Comparison of ENCODE assay signal across 18 cellular contexts in genomic region chr2:213237251-213237650, GRCh38. TPM values are rescaled to one million over a fixed set of nuclear protein-coding genes. Genes with fewer than 3 reads are reported as not detected.
DNase-seq lines count a peak whose midpoint lies in the region; ATAC-seq and TF ChIP-seq lines count a peak whose summit lies in the region.
"Had no signal": no experiment of that assay in that cellular context is flagged by ENCODE, and none has a peak within 500 bp of the region (broad histone marks: within the 10 kb centered on the region; RNA-seq: fewer than 3 reads in every experiment).

No MANE protein-coding gene starts in this region.

- H3K79me2 ChIP-seq in DOHH2 (ENCODE audit: control insufficient read depth, low read length) (peaks cover 9% of the 10 kb centered on the region), GM23248 (ENCODE audit: insufficient read depth) (no peaks in the 10 kb centered on the region), neural progenitor cell (ENCODE audit: low read depth) (no peaks in the 10 kb centered on the region)

- H3K9me2 ChIP-seq in DOHH2 (replicated peaks; ENCODE audit: control insufficient read depth, low read length) (no peaks in the 10 kb centered on the region), GM23248 (ENCODE audit: insufficient read depth) (no peaks in the 10 kb centered on the region)

- no peaks in the 10 kb centered on the region; the same call in 1 of the 2 replicates for H3K36me3 ChIP-seq in DOHH2 (ENCODE audit: control insufficient read depth, low read length)
- H3K36me3 ChIP-seq in GM23248 (ENCODE audit: low read depth), result no peaks in the 10 kb centered on the region
- H3K36me3 ChIP-seq in neural progenitor cell, result no peaks in the 10 kb centered on the region
- H3K36me3 ChIP-seq: tibial nerve had no signal

- no peak for DNase-seq in GM23248
- DNase-seq in activated CD8-positive, alpha-beta T cell treated with anti-CD3 and anti-CD28 coated beads, Interleukin-2, amount 10 ng/mL, durations not matched to agents 7 days and 5 days, result no peak
- DNase-seq in neural progenitor cell (ENCODE audit: low spot score), result no peak
- DNase-seq in kidney tubule cell (ENCODE audit: low spot score), result no peak
- DNase-seq in NCI-H2227 (lab: John Stamatoyannopoulos, UW; ENCODE audit: unreplicated experiment), result no peak
- no peak for DNase-seq in NK-92 treated with Interleukin-12 subunit alpha and Interleukin-12 subunit beta, amount 100 ng/mL, for 24 hours (lab: John Stamatoyannopoulos, UW)
- DNase-seq: activated CD4-positive, alpha-beta T cell treated with anti-CD3 and anti-CD28 coated beads for 1 hour; aorta; Kasumi-1; left colon; NCI-H1694; NCI-H526 treated with DMSO at 0.1 percent for 48 hours; T-helper 1 cell had no signal

- H4K20me1 ChIP-seq in DOHH2 (ENCODE audit: control insufficient read depth, insufficient read depth, low read depth, low read length), result no peaks in the 10 kb centered on the region
- H4K20me1 ChIP-seq in GM23248 (ENCODE audit: insufficient read depth), result no peaks in the 10 kb centered on the region
- no peaks in the 10 kb centered on the region for H4K20me1 ChIP-seq in neural progenitor cell (ENCODE audit: low read depth)

- H3K4me2 ChIP-seq in DOHH2 (ENCODE audit: low read length), result peak overlapping the region; percentile 83
- H3K4me2 ChIP-seq in GM23248 (ENCODE audit: unreplicated experiment), result peak overlapping the region; percentile 86
- no peak overlapping the region for H3K4me2 ChIP-seq in neural progenitor cell

- CTCF ChIA-PET in activated CD8-positive, alpha-beta T cell treated with anti-CD3 and anti-CD28 coated beads, Interleukin-2, amount 10 ng/mL, durations not matched to agents 7 days and 5 days (lab: Charles Lee), result interaction anchor here (0.9 kb wide), 1 partner anchor 18 kb away, joined by 3 read pairs; no protein-coding TSS in a partner anchor

- H3K27me3 Mint-ChIP-seq in activated CD8-positive, alpha-beta T cell treated with anti-CD3 and anti-CD28 coated beads, Interleukin-2, amount 10 ng/mL, durations not matched to agents 7 days and 5 days (ENCODE audit: low read depth), result peaks cover 3% of the 10 kb centered on the region
- no peaks in the 10 kb centered on the region for H3K27me3 Mint-ChIP-seq in neural progenitor cell (ENCODE audit: insufficient read depth, low read depth)
- H3K27me3 Mint-ChIP-seq: dendritic cell treated with granulocyte-macrophage colony-stimulating factor and Interleukin-4, amounts not matched to agents 40 ng/mL and 50 ng/mL, for 4 days had no signal

- 3 to 4% methylated on average over 1 of the region's 1 CpG for WGBS in GM23248 (ENCODE audit: low coverage in 1 of 2, low lambda C conversion rate in 2 of 2, missing lambda C conversion rate in 2 of 2), 2 experiments

- H3K27ac Mint-ChIP-seq in activated CD8-positive, alpha-beta T cell treated with anti-CD3 and anti-CD28 coated beads, Interleukin-2, amount 10 ng/mL, durations not matched to agents 7 days and 5 days, result no peak overlapping the region
- H3K27ac Mint-ChIP-seq in neural progenitor cell, result peak overlapping the region; percentile 59
- H3K27ac Mint-ChIP-seq: dendritic cell treated with granulocyte-macrophage colony-stimulating factor and Interleukin-4, amounts not matched to agents 40 ng/mL and 50 ng/mL, for 4 days; nephron had no signal

- H3K4me1 ChIP-seq in DOHH2 (ENCODE audit: control insufficient read depth, low read length) (peaks cover 97% of the 10 kb centered on the region), GM23248 (ENCODE audit: insufficient read depth) (peaks cover 41% of the 10 kb centered on the region), neural progenitor cell (peaks cover 62% of the 10 kb centered on the region)

- ATAC-seq in activated CD8-positive, alpha-beta T cell treated with anti-CD3 and anti-CD28 coated beads, Interleukin-2, amount 10 ng/mL, durations not matched to agents 7 days and 5 days, result no peak
- ATAC-seq: left colon had no signal

- H2AFZ ChIP-seq in GM23248, result peak overlapping the region; percentile 75
- no peak overlapping the region for H2AFZ ChIP-seq in neural progenitor cell (replicated peaks)

- H3F3A ChIP-seq in DOHH2 (ENCODE audit: control insufficient read depth, insufficient read depth) (peaks cover 54% of the 10 kb centered on the region), GM23248 (ENCODE audit: insufficient read depth) (peaks cover 27% of the 10 kb centered on the region), neural progenitor cell (ENCODE audit: low read depth) (peaks cover 34% of the 10 kb centered on the region)

- H3K4me3 ChIP-seq in DOHH2 (ENCODE audit: low read length) (peak overlapping the region; percentile 63), GM23248 (peak overlapping the region; percentile 45), neural progenitor cell (no peak overlapping the region)
- H3K4me3 ChIP-seq: tibial nerve had no signal

- POLR2A ChIA-PET in activated CD8-positive, alpha-beta T cell treated with anti-CD3 and anti-CD28 coated beads, Interleukin-2, amount 10 ng/mL, durations not matched to agents 7 days and 5 days (lab: Charles Lee), result interaction anchor here (1.2 kb wide), 1 partner anchor 85 kb away, joined by 3 read pairs; no protein-coding TSS in a partner anchor

- in situ Hi-C loops in GM23248 (cut with MboI), result no loop called here

- TF ChIP-seq CTCF in DOHH2 (IDR thresholded peaks at IDR 0.05; ENCODE audit: low read depth, low read length, poor library complexity, severe bottlenecking) (no peak), neural progenitor cell (IDR thresholded peaks at IDR 0.05) (no peak)

- H3K4me3 Mint-ChIP-seq in activated CD8-positive, alpha-beta T cell treated with anti-CD3 and anti-CD28 coated beads, Interleukin-2, amount 10 ng/mL, durations not matched to agents 7 days and 5 days, result peak overlapping the region; percentile 31
- H3K4me3 Mint-ChIP-seq in neural progenitor cell, result no peak overlapping the region
- H3K4me3 Mint-ChIP-seq: dendritic cell treated with granulocyte-macrophage colony-stimulating factor and Interleukin-4, amounts not matched to agents 40 ng/mL and 50 ng/mL, for 4 days; nephron had no signal

- H3K4me1 Mint-ChIP-seq in activated CD8-positive, alpha-beta T cell treated with anti-CD3 and anti-CD28 coated beads, Interleukin-2, amount 10 ng/mL, durations not matched to agents 7 days and 5 days (ENCODE audit: low read depth), result peaks cover 45% of the 10 kb centered on the region
- H3K4me1 Mint-ChIP-seq in neural progenitor cell, result peaks cover 56% of the 10 kb centered on the region

- H3K27ac ChIP-seq in DOHH2 (ENCODE audit: low read depth, low read length) (peak overlapping the region; percentile 96), GM23248 (peak overlapping the region; percentile 77), neural progenitor cell (no peak overlapping the region)
- H3K27ac ChIP-seq: HL-60 had no signal

- H3K36me3 Mint-ChIP-seq in activated CD8-positive, alpha-beta T cell treated with anti-CD3 and anti-CD28 coated beads, Interleukin-2, amount 10 ng/mL, durations not matched to agents 7 days and 5 days (ENCODE audit: low read depth), result no peaks in the 10 kb centered on the region
- H3K36me3 Mint-ChIP-seq in neural progenitor cell, result no peaks in the 10 kb centered on the region

- H3K27me3 ChIP-seq in DOHH2 (ENCODE audit: control insufficient read depth, low read length), result no peaks in the 10 kb centered on the region
- no peaks in the 10 kb centered on the region for H3K27me3 ChIP-seq in GM23248 (replicated peaks; ENCODE audit: insufficient read depth)
- H3K27me3 ChIP-seq in neural progenitor cell, result no peaks in the 10 kb centered on the region
- H3K27me3 ChIP-seq: tibial nerve had no signal

- no peaks in the 10 kb centered on the region for H3K9me3 Mint-ChIP-seq in activated CD8-positive, alpha-beta T cell treated with anti-CD3 and anti-CD28 coated beads, Interleukin-2, amount 10 ng/mL, durations not matched to agents 7 days and 5 days (ENCODE audit: insufficient read depth)
- no peaks in the 10 kb centered on the region for H3K9me3 Mint-ChIP-seq in neural progenitor cell
- H3K9me3 Mint-ChIP-seq: dendritic cell treated with granulocyte-macrophage colony-stimulating factor and Interleukin-4, amounts not matched to agents 40 ng/mL and 50 ng/mL, for 4 days; nephron had no signal

- no peaks in the 10 kb centered on the region for H3K9me3 ChIP-seq in DOHH2 (ENCODE audit: control insufficient read depth, insufficient read depth, low read length)
- no peaks in the 10 kb centered on the region for H3K9me3 ChIP-seq in GM23248 (ENCODE audit: low read depth)
- H3K9me3 ChIP-seq in neural progenitor cell (ENCODE audit: low read depth), result no peaks in the 10 kb centered on the region
- H3K9me3 ChIP-seq: tibial nerve had no signal

- peak overlapping the region; percentile 51; the same call in 1 of the 2 replicates for H3K9ac ChIP-seq in GM23248
- H3K9ac ChIP-seq in neural progenitor cell, result no peak overlapping the region

RNA-seq across cellular contexts. Expression of gene SPAG16, which starts 47.0 kb away (rescaled TPM):
- total RNA-seq in GM23248 (2014; rRNA removed; shearing (Covaris generic)), result 25.4 and 28.9 TPM in 2 replicates
- 27.7 and 30.7 TPM in 2 replicates for polyA plus RNA-seq in GM23248 (2016; fragmentation: Nextera tagmentation; extraction: Ambion mirVana)
- 10 to 100 TPM; 11.1 to 12.5 TPM for total RNA-seq in activated CD8-positive, alpha-beta T cell treated with anti-CD3 and anti-CD28 coated beads, Interleukin-2, amount 10 ng/mL, durations not matched to agents 7 days and 5 days
- 48.5 and 70.3 TPM in 2 replicates for total RNA-seq in neural progenitor cell (ENCODE audit: low replicate concordance)
